ENCODE assay signal across 2 cellular contexts in genomic region chr14:99589031-99589441, GRCh38.
TF ChIP-seq lines count a peak whose summit lies in the region.

No MANE protein-coding gene starts in this region.

TF ChIP-seq in WTC11, 78 proteins besides CTCF, POLR2A, EP300 and RAD21 (continues in another document):
- TF ChIP-seq MLX (CRISPR knock-in tag; IDR thresholded peaks at IDR 0.05) (no peak), ATF6 (CRISPR knock-in tag; IDR thresholded peaks at IDR 0.05) (no peak), ELF4 (CRISPR knock-in tag; IDR thresholded peaks at IDR 0.05; ENCODE audit: low read depth) (no peak), ZBTB21 (CRISPR knock-in tag; IDR thresholded peaks at IDR 0.05; ENCODE audit: borderline replicate concordance) (no peak), ATF3 (CRISPR knock-in tag; conservative IDR thresholded peaks at IDR 0.05) (no peak), GRHL2 (CRISPR knock-in tag; IDR thresholded peaks at IDR 0.05; ENCODE audit: insufficient replicate concordance, severe bottlenecking) (no peak), ZSCAN18 (CRISPR knock-in tag; IDR thresholded peaks at IDR 0.05) (no peak), ZNF512 (CRISPR knock-in tag; IDR thresholded peaks at IDR 0.05; ENCODE audit: borderline replicate concordance) (no peak), ZNF138 (CRISPR knock-in tag; conservative IDR thresholded peaks at IDR 0.05) (no peak), USF1 (CRISPR knock-in tag; IDR thresholded peaks at IDR 0.05) (no peak), FOXP4 (CRISPR knock-in tag; IDR thresholded peaks at IDR 0.05) (no peak), CDX4 (CRISPR knock-in tag; IDR thresholded peaks at IDR 0.05; ENCODE audit: borderline replicate concordance) (no peak), MXD4 (CRISPR knock-in tag; IDR thresholded peaks at IDR 0.05; ENCODE audit: borderline replicate concordance) (no peak), HMGA2 (CRISPR knock-in tag; IDR thresholded peaks at IDR 0.05) (no peak), TEAD1 (CRISPR knock-in tag; IDR thresholded peaks at IDR 0.05) (no peak)

TF ChIP-seq in HepG2, 621 proteins besides CTCF, POLR2A, EP300 and RAD21 (continues in another document):
- no peak for TF ChIP-seq SP5 (CRISPR knock-in tag; IDR thresholded peaks at IDR 0.05; ENCODE audit: borderline replicate concordance, low read depth)
- TF ChIP-seq ZNF83 (CRISPR knock-in tag; IDR thresholded peaks at IDR 0.05; ENCODE audit: borderline replicate concordance), result no peak
- no peak for TF ChIP-seq MLX (CRISPR knock-in tag; IDR thresholded peaks at IDR 0.05)
- peak; percentile 85 for TF ChIP-seq ZNF263 (CRISPR knock-in tag; IDR thresholded peaks at IDR 0.05)
- no peak for TF ChIP-seq PAXIP1 (CRISPR knock-in tag; conservative IDR thresholded peaks at IDR 0.05)
- TF ChIP-seq ZNF264 (CRISPR knock-in tag; IDR thresholded peaks at IDR 0.05), result no peak
- no peak for TF ChIP-seq ZNF24 (IDR thresholded peaks at IDR 0.05)
- TF ChIP-seq ZBTB33 (CRISPR knock-in tag; IDR thresholded peaks at IDR 0.05), result peak; percentile 46; the same call in 1 of the 2 replicates
- TF ChIP-seq ZNF724P (CRISPR knock-in tag; IDR thresholded peaks at IDR 0.05; ENCODE audit: borderline replicate concordance), result no peak
- no peak for TF ChIP-seq RFXAP (CRISPR knock-in tag; IDR thresholded peaks at IDR 0.05; ENCODE audit: borderline replicate concordance)
- no peak for TF ChIP-seq ZNF605 (CRISPR knock-in tag; IDR thresholded peaks at IDR 0.05)
- TF ChIP-seq ZNF687 (CRISPR knock-in tag; IDR thresholded peaks at IDR 0.05), result 0 out of 2 replicates have a peak, but pooled peaks have one; percentile 22
- no peak for TF ChIP-seq KDM5B (CRISPR knock-in tag; IDR thresholded peaks at IDR 0.05; ENCODE audit: borderline replicate concordance)
- no peak for TF ChIP-seq ZNF646 (CRISPR knock-in tag; IDR thresholded peaks at IDR 0.05)
- no peak for TF ChIP-seq ATF3 (CRISPR knock-in tag; IDR thresholded peaks at IDR 0.05)
- TF ChIP-seq ZBTB38 (CRISPR knock-in tag; IDR thresholded peaks at IDR 0.05), result peak; percentile 96
- TF ChIP-seq HMG20A (CRISPR knock-in tag; IDR thresholded peaks at IDR 0.05; ENCODE audit: borderline replicate concordance), result no peak
- TF ChIP-seq HMGXB4 (CRISPR knock-in tag; IDR thresholded peaks at IDR 0.05; ENCODE audit: borderline replicate concordance in 1 of 2, low read depth in 1 of 2), result no peak
- TF ChIP-seq ZNF747 (CRISPR knock-in tag; IDR thresholded peaks at IDR 0.05; ENCODE audit: borderline replicate concordance), result no peak
- no peak for TF ChIP-seq ZFP37 (CRISPR knock-in tag; IDR thresholded peaks at IDR 0.05; ENCODE audit: borderline replicate concordance)
- no peak for TF ChIP-seq ZNF256 (CRISPR knock-in tag; conservative IDR thresholded peaks at IDR 0.05)
- no peak for TF ChIP-seq ZNF362 (CRISPR knock-in tag; IDR thresholded peaks at IDR 0.05; ENCODE audit: borderline replicate concordance)
- no peak for TF ChIP-seq POGK (CRISPR knock-in tag; conservative IDR thresholded peaks at IDR 0.05)
- TF ChIP-seq ZNF780A (CRISPR knock-in tag; IDR thresholded peaks at IDR 0.05), result no peak
